ENCODE assay signal across 8 cellular contexts in genomic region chr7:143380646-143381426, GRCh38. TPM values are rescaled to one million over a fixed set of nuclear protein-coding genes. Genes with fewer than 3 reads are reported as not detected.
A peak's percentile ranks its signal among the peaks of the same experiment; 100 is the strongest.
DNase-seq lines count a peak whose midpoint lies in the region; ATAC-seq lines count a peak whose summit lies in the region.

TSS of gene ZYX (plus strand) at chr7:143381345. CDS start at chr7:143381572, 227 bp downstream.

- ATAC-seq in GM21367 (IDR thresholded peaks at IDR 0.05; ENCODE audit: unreplicated experiment), result peak; percentile 69

- H3K9me3 ChIP-seq in mucosa of rectum (ENCODE audit: control insufficient read depth in 2 of 2, low read length in 2 of 2), result no peaks in the 10 kb centered on the region

- peaks cover 0 to 2% of the 10 kb centered on the region in 2 donors for H3K36me3 ChIP-seq in mucosa of rectum (ENCODE audit: control insufficient read depth in 2 of 2, insufficient read depth in 2 of 2, low read length in 2 of 2)

- H3K4me1 ChIP-seq in mucosa of rectum (ENCODE audit: control insufficient read depth in 2 of 2, insufficient read depth in 2 of 2, low read length in 2 of 2), result peaks cover 32 to 33% of the 10 kb centered on the region in 2 donors

- peak within 1 kb of the TSS; percentile 97 for H3K9ac ChIP-seq in mucosa of rectum (ENCODE audit: low read depth in 1 of 2, low read length in 2 of 2)

- DNase-seq in COLO829 (ENCODE audit: low spot score), result peak; percentile 98
- DNase-seq in HT1080 (ENCODE audit: low read depth), result peak; percentile 86
- peak; percentile 88 for DNase-seq in OCI-M2 (lab: John Stamatoyannopoulos, UW; ENCODE audit: unreplicated experiment)
- peak; percentile 84 for DNase-seq in activated T-cell treated with anti-CD3 and anti-CD28 coated beads for 48 hours (ENCODE audit: low read depth)
- peak; percentile 55 for DNase-seq in epithelial cell of prostate (ENCODE audit: low read depth, low spot score)
- DNase-seq in stimulated activated CD8-positive, alpha-beta memory T cell treated with anti-CD3 and anti-CD28 coated beads, Interleukin-4, amount 100 ng/mL, for 48 hours, result peak; percentile 90

- peak within 1 kb of the TSS; percentile 82 to 93 for H3K4me3 ChIP-seq in mucosa of rectum (ENCODE audit: low read length in 2 of 2)

- H3K27ac ChIP-seq in epithelial cell of prostate (peak within 1 kb of the TSS; percentile 97), mucosa of rectum (ENCODE audit: low read depth in 2 of 2, low read length in 2 of 2) (peak within 1 kb of the TSS; percentile 98)

- H3K27me3 ChIP-seq in mucosa of rectum (ENCODE audit: control insufficient read depth in 2 of 2, insufficient read depth in 2 of 2, low read length in 2 of 2), result no peaks in the 10 kb centered on the region

RNA-seq across cellular contexts. Expression of gene ZYX, which starts in this region (rescaled TPM):
- total RNA-seq in HT1080 (2014; rRNA removed; shearing (Covaris generic)), result 98.8 and 165 TPM in 2 replicates
- polyA plus RNA-seq in HT1080 (2015; cell fraction: cytosol; rRNA removed), result 301 and 304 TPM in 2 replicates
- polyA plus RNA-seq in HT1080 (2015; cell fraction: nucleus; rRNA removed), result 170 and 171 TPM in 2 replicates

Comparison
In these comparisons a context has a peak if more than half of its experiments do, and no peak if none do; other contexts are left out.
1. Peak in every context shown above with its lines: DNase-seq, ATAC-seq, H3K4me3 ChIP-seq and H3K27ac ChIP-seq.